In the genomic region with DNA sequence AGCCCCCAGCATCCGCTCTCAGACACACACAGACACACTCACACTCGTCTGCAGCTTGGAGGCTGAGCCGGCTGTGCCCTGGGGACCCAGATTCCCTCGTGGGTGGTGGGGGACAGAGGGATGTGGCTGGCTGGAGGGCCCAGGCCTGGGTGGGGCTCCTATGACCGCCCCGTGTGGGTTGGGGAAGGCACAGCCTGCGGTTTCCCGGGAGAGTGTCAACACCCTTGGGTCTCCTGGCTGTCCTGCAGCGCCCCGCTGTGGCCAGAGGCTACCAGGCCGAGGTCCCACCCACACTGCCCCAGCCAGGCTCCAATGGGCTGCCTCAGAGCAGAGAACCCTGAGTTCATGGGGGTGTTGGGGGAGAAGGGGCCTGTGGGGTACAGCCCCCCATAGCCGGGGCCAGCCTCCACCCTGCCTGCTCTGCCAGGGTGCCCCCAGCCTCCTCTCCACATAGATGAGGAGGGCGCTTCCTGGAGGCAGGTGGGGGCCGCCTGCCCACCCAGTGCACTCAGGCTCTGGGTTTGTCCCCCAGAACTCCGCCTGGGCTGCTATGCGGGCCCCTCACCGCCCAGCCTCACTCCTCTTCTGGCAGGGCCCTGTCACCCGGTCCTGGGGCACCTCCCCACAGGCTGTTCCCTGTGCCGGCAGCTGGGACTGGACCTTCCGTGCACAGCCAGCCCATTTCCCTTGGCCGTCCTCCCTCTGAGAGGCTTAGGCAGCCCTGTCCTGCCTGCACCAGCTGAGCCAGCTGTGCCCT, we compare ENCODE assay signal across 8 cellular contexts. TPM values are rescaled to one million over a fixed set of nuclear protein-coding genes. Genes with fewer than 3 reads are reported as not detected.
DNase-seq lines count a peak whose midpoint lies in the region; ATAC-seq, FAIRE-seq and TF ChIP-seq lines count a peak whose summit lies in the region.

A gene with protein sequence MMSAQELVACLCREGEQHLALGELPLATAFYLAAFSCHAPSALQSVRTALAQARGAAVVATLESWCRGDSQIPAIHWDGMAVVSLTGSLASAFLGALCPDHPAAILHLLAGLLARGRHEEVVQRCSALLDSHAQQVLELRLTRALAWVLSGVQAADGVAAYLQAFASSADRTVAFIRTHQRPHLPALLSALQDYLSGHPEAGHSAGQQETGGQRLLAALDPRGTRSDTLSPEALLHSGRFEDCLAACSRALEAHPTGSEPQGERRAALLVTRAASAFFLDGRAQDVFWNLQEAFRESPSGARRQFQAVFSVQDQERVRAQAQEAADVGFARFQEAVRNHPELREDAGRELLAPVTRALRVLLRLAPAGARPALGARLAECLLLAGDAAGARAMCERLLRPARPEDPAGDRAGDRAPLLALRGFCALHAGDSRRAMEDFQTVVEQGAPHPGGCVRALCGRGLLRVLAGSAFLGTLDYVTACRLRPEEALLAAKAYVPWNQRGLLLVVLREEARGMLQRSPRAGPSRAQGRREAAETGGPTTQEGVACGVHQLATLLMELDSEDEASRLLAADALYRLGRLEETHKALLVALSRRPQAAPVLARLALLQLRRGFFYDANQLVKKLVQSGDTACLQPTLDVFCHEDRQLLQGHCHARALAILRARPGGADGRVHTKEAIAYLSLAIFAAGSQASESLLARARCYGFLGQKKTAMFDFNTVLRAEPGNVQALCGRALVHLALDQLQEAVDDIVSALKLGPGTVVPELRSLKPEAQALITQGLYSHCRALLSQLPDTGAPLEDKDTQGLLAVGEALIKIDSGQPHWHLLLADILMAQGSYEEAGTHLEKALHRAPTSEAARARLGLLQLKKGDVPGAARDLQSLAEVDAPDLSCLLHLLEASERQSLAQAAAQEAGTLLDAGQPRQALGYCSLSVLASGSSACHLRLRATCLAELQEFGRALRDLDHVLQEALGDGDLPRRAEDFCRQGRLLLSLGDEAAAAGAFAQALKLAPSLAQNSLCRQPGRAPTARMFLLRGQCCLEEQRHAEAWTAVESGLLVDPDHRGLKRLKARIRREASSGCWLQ (minus strand): TSS at position 159 of the 757 bp plus-strand sequence. CDS start 866 bp downstream, outside the sequence.

- WGBS in tibial nerve, 2 donors, result 21 to 52% methylated on average over 10 to 16 of the region's 21 CpGs

- no peaks in the 10 kb centered on the region for H3K9me3 Mint-ChIP-seq in activated CD8-positive, alpha-beta T cell treated with anti-CD3 and anti-CD28 coated beads, Interleukin-2, amount 10 ng/mL, durations not matched to agents 7 days and 5 days (ENCODE audit: insufficient read depth)
- no peaks in the 10 kb centered on the region for H3K9me3 Mint-ChIP-seq in neural progenitor cell

- CTCF ChIA-PET in activated CD8-positive, alpha-beta T cell treated with anti-CD3 and anti-CD28 coated beads, Interleukin-2, amount 10 ng/mL, durations not matched to agents 7 days and 5 days (lab: Charles Lee), result no interaction called here

- H3F3A ChIP-seq in neural progenitor cell (ENCODE audit: low read depth), result no peaks in the 10 kb centered on the region

- no peaks in the 10 kb centered on the region for H3K36me3 Mint-ChIP-seq in activated CD8-positive, alpha-beta T cell treated with anti-CD3 and anti-CD28 coated beads, Interleukin-2, amount 10 ng/mL, durations not matched to agents 7 days and 5 days (ENCODE audit: low read depth)
- no peaks in the 10 kb centered on the region for H3K36me3 Mint-ChIP-seq in neural progenitor cell

- H3K4me2 ChIP-seq in neural progenitor cell, result no peak within 1 kb of the TSS

- no peak within 1 kb of the TSS for H3K4me3 Mint-ChIP-seq in activated CD8-positive, alpha-beta T cell treated with anti-CD3 and anti-CD28 coated beads, Interleukin-2, amount 10 ng/mL, durations not matched to agents 7 days and 5 days
- no peak within 1 kb of the TSS for H3K4me3 Mint-ChIP-seq in neural progenitor cell

- H4K20me1 ChIP-seq in neural progenitor cell (ENCODE audit: low read depth), result no peaks in the 10 kb centered on the region

- peak within 1 kb of the TSS; percentile 39 for H3K27ac Mint-ChIP-seq in activated CD8-positive, alpha-beta T cell treated with anti-CD3 and anti-CD28 coated beads, Interleukin-2, amount 10 ng/mL, durations not matched to agents 7 days and 5 days
- no peak within 1 kb of the TSS for H3K27ac Mint-ChIP-seq in neural progenitor cell

- no peak within 1 kb of the TSS for H3K9ac ChIP-seq in kidney (ENCODE audit: low read length in 2 of 2)
- H3K9ac ChIP-seq in neural progenitor cell, result no peak within 1 kb of the TSS

- TF ChIP-seq CTCF in LNCaP clone FGC (IDR thresholded peaks at IDR 0.05; ENCODE audit: control insufficient read depth, extremely low read depth, insufficient read depth) (peak; percentile 41), kidney (IDR thresholded peaks at IDR 0.05; ENCODE audit: borderline replicate concordance, extremely low read depth, insufficient read depth) (peak; percentile 6), tibial nerve (IDR thresholded peaks at IDR 0.05) (peak in 3 of 5 experiments; percentile 29 to 43 (median 38)), neural progenitor cell (IDR thresholded peaks at IDR 0.05) (no peak)

- peaks cover 3% of the 10 kb centered on the region for H3K4me1 Mint-ChIP-seq in activated CD8-positive, alpha-beta T cell treated with anti-CD3 and anti-CD28 coated beads, Interleukin-2, amount 10 ng/mL, durations not matched to agents 7 days and 5 days (ENCODE audit: low read depth)
- H3K4me1 Mint-ChIP-seq in neural progenitor cell, result no peaks in the 10 kb centered on the region

- peaks cover 0 to 26% of the 10 kb centered on the region in 2 donors for H3K27me3 ChIP-seq in tibial nerve
- H3K27me3 ChIP-seq in neural progenitor cell, result no peaks in the 10 kb centered on the region

- ATAC-seq in activated CD8-positive, alpha-beta T cell treated with anti-CD3 and anti-CD28 coated beads, Interleukin-2, amount 10 ng/mL, durations not matched to agents 7 days and 5 days, result peak; percentile 78
- no peak for ATAC-seq in HG03432 (IDR thresholded peaks at IDR 0.05; ENCODE audit: unreplicated experiment)

- FAIRE-seq in kidney (lab: Jason Lieb, UNC), result no peak

- H3K36me3 ChIP-seq in kidney (ENCODE audit: control insufficient read depth in 1 of 2, insufficient read depth in 2 of 2, low read length in 2 of 2) (no peaks in the 10 kb centered on the region), tibial nerve (no peaks in the 10 kb centered on the region), neural progenitor cell (no peaks in the 10 kb centered on the region)

- H3K4me3 ChIP-seq in LNCaP clone FGC (ENCODE audit: low read depth, low read length), result no peak within 1 kb of the TSS
- H3K4me3 ChIP-seq in kidney (ENCODE audit: low read length in 2 of 2), result no peak within 1 kb of the TSS
- H3K4me3 ChIP-seq in tibial nerve, result no peak within 1 kb of the TSS
- no peak within 1 kb of the TSS for H3K4me3 ChIP-seq in neural progenitor cell

- no peak for TF ChIP-seq EP300 in tibial nerve (IDR thresholded peaks at IDR 0.05)

- intact Hi-C loops in kidney (cut with DNase I), result no loop called here

- H3K27me3 Mint-ChIP-seq in activated CD8-positive, alpha-beta T cell treated with anti-CD3 and anti-CD28 coated beads, Interleukin-2, amount 10 ng/mL, durations not matched to agents 7 days and 5 days (ENCODE audit: low read depth), result no peaks in the 10 kb centered on the region
- peaks cover 5% of the 10 kb centered on the region for H3K27me3 Mint-ChIP-seq in neural progenitor cell (ENCODE audit: insufficient read depth, low read depth)

- TF ChIP-seq POLR2A in tibial nerve (IDR thresholded peaks at IDR 0.05), result no peak

- H3K27ac ChIP-seq in kidney (ENCODE audit: low read depth in 2 of 2, low read length in 2 of 2), result no peak within 1 kb of the TSS
- no peak within 1 kb of the TSS for H3K27ac ChIP-seq in tibial nerve
- H3K27ac ChIP-seq in neural progenitor cell, result no peak within 1 kb of the TSS

- H3K4me1 ChIP-seq in kidney (ENCODE audit: control insufficient read depth in 1 of 2, insufficient read depth in 1 of 2, low read depth in 1 of 2, low read length in 2 of 2) (no peaks in the 10 kb centered on the region), tibial nerve (no peaks in the 10 kb centered on the region), neural progenitor cell (no peaks in the 10 kb centered on the region)

- no peak within 1 kb of the TSS for H2AFZ ChIP-seq in neural progenitor cell (replicated peaks)

- no peaks in the 10 kb centered on the region for H3K9me3 ChIP-seq in kidney (ENCODE audit: control insufficient read depth in 1 of 2, low read length in 2 of 2)
- no peaks in the 10 kb centered on the region for H3K9me3 ChIP-seq in tibial nerve
- no peaks in the 10 kb centered on the region for H3K9me3 ChIP-seq in neural progenitor cell (ENCODE audit: low read depth)

- DNase-seq in D341Med (ENCODE audit: low spot score) (peak; percentile 72), LNCaP clone FGC (ENCODE audit: low read depth) (no peak), kidney (peak; percentile 71), tibial nerve (ENCODE audit: low spot score in 2 of 2) (no peak), activated gamma-delta T cell treated with Interleukin-2 at 50 U/mL for 16 hours (no peak), neural progenitor cell (ENCODE audit: low spot score) (no peak)
- DNase-seq in activated CD8-positive, alpha-beta T cell treated with anti-CD3 and anti-CD28 coated beads, Interleukin-2, amount 10 ng/mL, durations not matched to agents 7 days and 5 days, result peak; percentile 70

- POLR2A ChIA-PET in activated CD8-positive, alpha-beta T cell treated with anti-CD3 and anti-CD28 coated beads, Interleukin-2, amount 10 ng/mL, durations not matched to agents 7 days and 5 days (lab: Charles Lee), result no interaction called here

- H3K79me2 ChIP-seq in neural progenitor cell (ENCODE audit: low read depth), result no peaks in the 10 kb centered on the region

RNA-seq across cellular contexts. Expression of the gene that starts here (rescaled TPM):
- under 1 TPM; 0.82 to 0.86 TPM for total RNA-seq in activated CD8-positive, alpha-beta T cell treated with anti-CD3 and anti-CD28 coated beads, Interleukin-2, amount 10 ng/mL, durations not matched to agents 7 days and 5 days
- total RNA-seq in kidney (2.4 TPM), tibial nerve (1 to 10 TPM in 2 of 4 donors, under 1 TPM in 2; 0.84 to 1.2 (median 1.0) TPM), neural progenitor cell (ENCODE audit: low replicate concordance) (0.09 and 0.87 TPM in 2 replicates)
- polyA plus RNA-seq in kidney (ENCODE audit: insufficient read depth, low read depth, low replicate concordance), result 0.15 TPM

Comparison
In these comparisons a context has a peak if more than half of its experiments do, and no peak if none do; other contexts are left out.
1. Peak in DNase-seq and ATAC-seq in activated CD8-positive, alpha-beta T cell treated with anti-CD3 and anti-CD28 coated beads, Interleukin-2, amount 10 ng/mL, durations not matched to agents 7 days and 5 days; RNA of the gene not detected or under 1 TPM.
2. DNase-seq: peak in D341Med (single experiment) and kidney (single experiment); none in LNCaP clone FGC (single experiment), tibial nerve (0 of 2), activated gamma-delta T cell treated with Interleukin-2 at 50 U/mL for 16 hours (single experiment) and neural progenitor cell (single experiment).